Comparison of ENCODE assay signal across 18 cellular contexts in genomic region chr2:41719756-41720155, GRCh38.
A peak's percentile ranks its signal among the peaks of the same experiment; 100 is the strongest.
DNase-seq lines count a peak whose midpoint lies in the region; TF ChIP-seq lines count a peak whose summit lies in the region.
"Had no signal": no experiment of that assay in that cellular context is flagged by ENCODE, and none has a peak within 500 bp of the region (broad histone marks: within the 10 kb centered on the region; RNA-seq: fewer than 3 reads in every experiment).

No MANE protein-coding gene starts in this region.

- H3K27me3 Mint-ChIP-seq in MCF 10A (ENCODE audit: insufficient read depth, unreplicated experiment) = no peaks in the 10 kb centered on the region

- no peak for DNase-seq in MCF 10A (ENCODE audit: unreplicated experiment)
- no peak for DNase-seq in breast epithelium (ENCODE audit: low spot score in 2 of 2)
- DNase-seq in NCI-H2081 treated with DMSO at 0.1 percent for 48 hours (lab: John Stamatoyannopoulos, UW) = peak; percentile 12
- DNase-seq in epidermal melanocyte (ENCODE audit: insufficient read length, low spot score) = peak; percentile 53
- DNase-seq in tibial artery = no peak
- no peak for DNase-seq in NAMALWA (ENCODE audit: low spot score)
- DNase-seq in NCI-H446 (lab: John Stamatoyannopoulos, UW) = no peak
- no peak for DNase-seq in SJCRH30
- DNase-seq: activated naive CD4-positive, alpha-beta T cell treated with anti-CD3 and anti-CD28 coated beads, Interleukin-2, amount 50 U/mL, for 16 hours; activated T-cell treated with anti-CD3 and anti-CD28 coated beads, Interleukin-2, amount 50 U/mL, for 48 hours; aorta; central memory CD4-positive, alpha-beta T cell; dorsolateral prefrontal cortex; pancreas; T-cell had no signal

- H3K27ac ChIP-seq in breast epithelium (no peak overlapping the region), tibial artery (peak overlapping the region; percentile 45 to 68), SJCRH30 (no peak overlapping the region)
- H3K27ac ChIP-seq: BLaER1, hepatocyte, suprapubic skin had no signal

- H3K4me1 ChIP-seq in breast epithelium (no peaks in the 10 kb centered on the region), tibial artery (peaks cover 0 to 54% (median 7%) of the 10 kb centered on the region in 4 donors), SJCRH30 (peaks cover 44% of the 10 kb centered on the region)
- H3K4me1 ChIP-seq: BLaER1 had no signal

- no peak for TF ChIP-seq POLR2A in breast epithelium (IDR thresholded peaks at IDR 0.05)

- no peak overlapping the region for H3K4me3 Mint-ChIP-seq in MCF 10A (ENCODE audit: unreplicated experiment)
- H3K4me3 Mint-ChIP-seq: T-cell had no signal

- no peaks in the 10 kb centered on the region for H3K9me3 Mint-ChIP-seq in MCF 10A (ENCODE audit: unreplicated experiment)
- H3K9me3 Mint-ChIP-seq: T-cell had no signal

- H3K4me3 ChIP-seq in breast epithelium = no peak overlapping the region
- H3K4me3 ChIP-seq in tibial artery = no peak overlapping the region
- no peak overlapping the region for H3K4me3 ChIP-seq in SJCRH30
- H3K4me3 ChIP-seq: BLaER1, hepatocyte, pancreas, suprapubic skin had no signal

- H3K4me1 Mint-ChIP-seq in MCF 10A (ENCODE audit: insufficient read depth, unreplicated experiment) = peaks cover 47% of the 10 kb centered on the region

- TF ChIP-seq CTCF in MCF 10A (IDR thresholded peaks at IDR 0.05; ENCODE audit: unreplicated experiment) (no peak), breast epithelium (IDR thresholded peaks at IDR 0.05) (no peak), tibial artery (IDR thresholded peaks at IDR 0.05) (no peak)

- CTCF ChIA-PET in MCF 10A (lab: Yijun Ruan, JAX) = interaction anchor here (0.6 kb wide), 2 partner anchors 13 to 1300 kb away, joined by 3 read pairs; no protein-coding TSS in a partner anchor

- BruUV-seq in MCF 10A (replicated peaks; lab: Mats Ljungman, UMichigan) = no TSS peak

- intact Hi-C loops in MCF 10A (cut with micrococcal nuclease) (no loop called here), breast epithelium (cut with DNase I; ENCODE audit: low total_unique reads) (no loop called here), tibial artery (cut with DNase I; ENCODE audit: low total_unique reads) (no loop called here)

- H3K27me3 ChIP-seq in breast epithelium (no peaks in the 10 kb centered on the region), tibial artery (no peaks in the 10 kb centered on the region), SJCRH30 (no peaks in the 10 kb centered on the region)
- H3K27me3 ChIP-seq: BLaER1, dorsolateral prefrontal cortex, hepatocyte, pancreas, suprapubic skin had no signal

- H3K36me3 Mint-ChIP-seq in MCF 10A (ENCODE audit: insufficient read depth, unreplicated experiment) = no peaks in the 10 kb centered on the region
- H3K36me3 Mint-ChIP-seq: T-cell had no signal

- H3K9me3 ChIP-seq in breast epithelium = no peaks in the 10 kb centered on the region
- no peaks in the 10 kb centered on the region for H3K9me3 ChIP-seq in tibial artery
- H3K9me3 ChIP-seq in SJCRH30 (replicated peaks) = no peaks in the 10 kb centered on the region
- H3K9me3 ChIP-seq: BLaER1, pancreas, suprapubic skin had no signal

- H3K27ac Mint-ChIP-seq in MCF 10A (ENCODE audit: low read depth, unreplicated experiment) = peak overlapping the region; percentile 12
- H3K27ac Mint-ChIP-seq: T-cell had no signal

- H3K36me3 ChIP-seq in breast epithelium (no peaks in the 10 kb centered on the region), tibial artery (no peaks in the 10 kb centered on the region), SJCRH30 (no peaks in the 10 kb centered on the region)
- H3K36me3 ChIP-seq: BLaER1, pancreas, suprapubic skin had no signal

- POLR2A ChIA-PET in MCF 10A (lab: Yijun Ruan, JAX) = interaction anchor here (4.1 kb wide), 1 partner anchor 9 kb away, joined by 28 read pairs; no protein-coding TSS in a partner anchor

Comparison
In these comparisons a context has a peak if more than half of its experiments do, and no peak if none do; other contexts are left out.
1. DNase-seq: peak in NCI-H2081 treated with DMSO at 0.1 percent for 48 hours (single experiment) and epidermal melanocyte (single experiment); none in MCF 10A (single experiment), breast epithelium (0 of 2), tibial artery (0 of 2), NAMALWA (single experiment), NCI-H446 (0 of 2) and SJCRH30 (0 of 2).
2. H3K27ac ChIP-seq: peak in tibial artery (2 of 2); none in breast epithelium (0 of 2) and SJCRH30 (single experiment).